In the genomic region with DNA sequence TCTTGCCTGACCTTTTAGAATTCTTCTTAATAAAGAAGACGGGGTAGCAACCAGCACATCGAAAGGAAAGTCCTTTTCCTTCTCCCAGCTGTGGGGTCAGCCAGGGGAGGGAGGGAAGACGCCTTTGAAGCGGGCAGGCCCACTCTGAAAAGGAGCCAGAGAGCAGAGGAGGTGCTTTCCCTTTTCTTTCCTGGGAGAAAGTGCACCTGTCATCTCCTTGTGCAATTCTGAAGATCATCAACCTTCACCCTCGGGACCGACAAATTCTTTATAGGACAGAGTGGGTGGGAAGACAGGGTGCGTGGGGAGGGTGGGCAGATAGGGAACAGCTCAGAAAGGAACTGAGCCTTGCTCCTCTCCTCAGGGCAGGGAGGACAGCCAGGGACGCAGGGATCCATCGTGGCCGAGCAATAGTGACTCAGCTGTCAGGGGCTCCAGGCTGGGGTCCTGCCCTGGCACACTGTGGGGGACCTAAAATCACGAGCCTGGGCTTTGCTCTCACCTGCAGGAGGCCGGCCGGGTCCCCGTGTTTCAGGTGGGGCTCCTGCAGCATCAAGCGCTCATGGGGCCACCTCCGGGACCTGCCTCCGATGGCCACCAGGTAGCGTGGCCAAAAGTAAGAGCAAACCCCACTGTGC, we compare ENCODE assay signal across 21 cellular contexts.
"Had no signal": no experiment of that assay in that cellular context is flagged by ENCODE, and none has a peak within 500 bp of the region (broad histone marks: within the 10 kb centered on the region; RNA-seq: fewer than 3 reads in every experiment).

No MANE protein-coding gene starts in this region.

- H3K27ac ChIP-seq: colonic mucosa, VCaP had no signal

- H3K4me3 Mint-ChIP-seq: activated naive CD8-positive, alpha-beta T cell treated with anti-CD3 and anti-CD28 coated beads, Interleukin-2, amount 10 ng/mL, durations not matched to agents 7 days and 5 days; activated T-helper 1 cell treated with anti-CD3 and anti-CD28 coated beads, Interleukin-12 subunit alpha, Interleukin-12 subunit beta, Interleukin-2, Interleukin-4 antibody, amounts not matched to agents 30 ng/mL and 10 ng/mL and 1 ng/mL, durations not matched to agents 14 hours and 24 hours and 36 hours; brain; nephron; stimulated activated naive CD8-positive, alpha-beta T cell treated with anti-CD3 and anti-CD28 coated beads, Interleukin-15, amount 100 ng/mL, for 72 hours had no signal

- H3K27ac Mint-ChIP-seq: activated naive CD8-positive, alpha-beta T cell treated with anti-CD3 and anti-CD28 coated beads, Interleukin-2, amount 10 ng/mL, durations not matched to agents 7 days and 5 days; activated T-helper 1 cell treated with anti-CD3 and anti-CD28 coated beads, Interleukin-12 subunit alpha, Interleukin-12 subunit beta, Interleukin-2, Interleukin-4 antibody, amounts not matched to agents 30 ng/mL and 10 ng/mL and 1 ng/mL, durations not matched to agents 14 hours and 24 hours and 36 hours; brain; nephron; progenitor cell of endocrine pancreas; stimulated activated naive CD8-positive, alpha-beta T cell treated with anti-CD3 and anti-CD28 coated beads, Interleukin-15, amount 100 ng/mL, for 72 hours had no signal

- H3K36me3 Mint-ChIP-seq: activated naive CD8-positive, alpha-beta T cell treated with anti-CD3 and anti-CD28 coated beads, Interleukin-2, amount 10 ng/mL, durations not matched to agents 7 days and 5 days; brain had no signal

- H3K36me3 ChIP-seq: colonic mucosa had no signal

- ATAC-seq: right cardiac atrium; stimulated activated naive CD8-positive, alpha-beta T cell treated with anti-CD3 and anti-CD28 coated beads, Interleukin-15, amount 100 ng/mL, for 72 hours had no signal

- H3K9me3 ChIP-seq: colonic mucosa had no signal

- DNase-seq: activated CD4-positive, alpha-beta T cell treated with anti-CD3 and anti-CD28 coated beads, Interleukin-2, amount 50 U/mL, for 4 hours; activated naive CD8-positive, alpha-beta T cell treated with anti-CD3 and anti-CD28 coated beads, Interleukin-2, amount 10 ng/mL, durations not matched to agents 7 days and 5 days; activated T-cell treated with anti-CD3 and anti-CD28 coated beads for 4 hours; amygdala; central memory CD4-positive, alpha-beta T cell; colonic mucosa; erythroblast; foreskin melanocyte; nucleus accumbens; small intestine; stimulated activated CD4-positive, alpha-beta T cell treated with anti-CD3 and anti-CD28 coated beads, Interleukin-15, amount 100 ng/mL, for 24 hours; stimulated activated CD4-positive, alpha-beta T cell treated with anti-CD3 and anti-CD28 coated beads, Interleukin-2, amount 100 ng/mL, for 48 hours; stimulated activated naive CD8-positive, alpha-beta T cell treated with anti-CD3 and anti-CD28 coated beads, Interleukin-15, amount 100 ng/mL, for 72 hours; T-helper 2 cell; trophoblast cell had no signal

- H3K4me3 ChIP-seq: colonic mucosa had no signal

- H3K27me3 ChIP-seq: colonic mucosa had no signal

- H3K4me1 ChIP-seq: colonic mucosa had no signal

- H3K4me1 Mint-ChIP-seq: activated naive CD8-positive, alpha-beta T cell treated with anti-CD3 and anti-CD28 coated beads, Interleukin-2, amount 10 ng/mL, durations not matched to agents 7 days and 5 days; stimulated activated naive CD8-positive, alpha-beta T cell treated with anti-CD3 and anti-CD28 coated beads, Interleukin-15, amount 100 ng/mL, for 72 hours had no signal

- H3K9me3 Mint-ChIP-seq: activated naive CD8-positive, alpha-beta T cell treated with anti-CD3 and anti-CD28 coated beads, Interleukin-2, amount 10 ng/mL, durations not matched to agents 7 days and 5 days had no signal
